ENCODE assay signal across 15 cellular contexts in the genomic region with DNA sequence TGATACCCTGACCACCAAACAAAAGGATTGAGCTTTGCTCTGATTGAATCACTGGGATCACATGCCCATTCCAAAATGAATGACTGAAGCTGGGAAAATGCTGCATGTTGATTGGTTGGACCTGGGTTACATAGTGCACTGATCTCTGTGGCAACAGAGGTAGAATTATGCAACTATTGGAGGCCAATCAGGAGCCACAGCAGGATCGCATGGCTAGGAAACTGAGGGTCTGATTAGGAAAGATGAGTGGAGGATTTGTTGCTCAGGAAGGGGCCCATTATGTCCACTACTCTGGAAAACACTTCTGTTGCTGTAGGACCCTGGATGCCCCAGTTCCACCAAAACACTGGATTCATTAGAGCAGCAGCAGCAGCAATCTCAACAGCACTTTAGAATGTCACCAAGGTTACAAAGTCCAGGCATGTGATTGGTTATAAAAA. TPM values are rescaled to one million over a fixed set of nuclear protein-coding genes. Genes with fewer than 3 reads are reported as not detected.
A peak's percentile ranks its signal among the peaks of the same experiment; 100 is the strongest.
DNase-seq lines count a peak whose midpoint lies in the region; ATAC-seq, FAIRE-seq and TF ChIP-seq lines count a peak whose summit lies in the region.
"Had no signal": no experiment of that assay in that cellular context is flagged by ENCODE, and none has a peak within 500 bp of the region (broad histone marks: within the 10 kb centered on the region; RNA-seq: fewer than 3 reads in every experiment).

No MANE protein-coding gene starts in this region.

- peaks cover 5% of the 10 kb centered on the region for H3K36me3 Mint-ChIP-seq in glutamatergic neuron (ENCODE audit: unreplicated experiment)
- H3K36me3 Mint-ChIP-seq: activated naive CD8-positive, alpha-beta T cell treated with anti-CD3 and anti-CD28 coated beads, Interleukin-2, amount 10 ng/mL, durations not matched to agents 7 days and 5 days; CD8-positive, alpha-beta memory T cell had no signal

- no peaks in the 10 kb centered on the region for H3K9me3 Mint-ChIP-seq in glutamatergic neuron (ENCODE audit: unreplicated experiment)
- H3K9me3 Mint-ChIP-seq: activated naive CD8-positive, alpha-beta T cell treated with anti-CD3 and anti-CD28 coated beads, Interleukin-2, amount 10 ng/mL, durations not matched to agents 7 days and 5 days had no signal

- H3K4me1 Mint-ChIP-seq in glutamatergic neuron (ENCODE audit: low read depth, unreplicated experiment): peaks cover 15% of the 10 kb centered on the region
- H3K4me1 Mint-ChIP-seq: activated naive CD8-positive, alpha-beta T cell treated with anti-CD3 and anti-CD28 coated beads, Interleukin-2, amount 10 ng/mL, durations not matched to agents 7 days and 5 days; CD8-positive, alpha-beta memory T cell had no signal

- intact Hi-C loops in ascending aorta (cut with DNase I): no loop called here

- no peaks in the 10 kb centered on the region for H3K36me3 ChIP-seq in BE2C
- H3K36me3 ChIP-seq in ascending aorta: no peaks in the 10 kb centered on the region
- H3K36me3 ChIP-seq: neutrophil, tibial artery had no signal

- ATAC-seq in GM21576 (IDR thresholded peaks at IDR 0.05; ENCODE audit: unreplicated experiment): no peak

- H3K9me3 ChIP-seq in BE2C (no peaks in the 10 kb centered on the region), ascending aorta (no peaks in the 10 kb centered on the region)
- H3K9me3 ChIP-seq: neutrophil, tibial artery had no signal

- TF ChIP-seq CTCF in BE2C (IDR thresholded peaks at IDR 0.05; ENCODE audit: low read depth, low read length) (no peak), glutamatergic neuron (IDR thresholded peaks at IDR 0.05; ENCODE audit: partially characterized antibody, unreplicated experiment) (no peak), ascending aorta (IDR thresholded peaks at IDR 0.05) (no peak)

- H3K4me1 ChIP-seq in BE2C (peaks cover 14% of the 10 kb centered on the region), ascending aorta (no peaks in the 10 kb centered on the region)
- H3K4me1 ChIP-seq: tibial artery had no signal

- no peak overlapping the region for H3K4me3 ChIP-seq in BE2C (ENCODE audit: low read depth, low read length)
- H3K4me3 ChIP-seq in ascending aorta: no peak overlapping the region
- H3K4me3 ChIP-seq: tibial artery had no signal

- H3K4me3 Mint-ChIP-seq in glutamatergic neuron (ENCODE audit: unreplicated experiment): peak overlapping the region; percentile 67
- H3K4me3 Mint-ChIP-seq: activated naive CD8-positive, alpha-beta T cell treated with anti-CD3 and anti-CD28 coated beads, Interleukin-2, amount 10 ng/mL, durations not matched to agents 7 days and 5 days; CD8-positive, alpha-beta memory T cell had no signal

- FAIRE-seq in GM12891 (lab: Jason Lieb, UNC): no peak
- FAIRE-seq: GM12892, keratinocyte had no signal

- no peak for TF ChIP-seq POLR2A in GM12891 (IDR thresholded peaks at IDR 0.05; ENCODE audit: low read depth, low read length)

- H3K27ac ChIP-seq in ascending aorta: no peak overlapping the region
- H3K27ac ChIP-seq: neutrophil, tibial artery had no signal

- peak overlapping the region; percentile 99 for H3K27ac Mint-ChIP-seq in glutamatergic neuron (ENCODE audit: unreplicated experiment)
- H3K27ac Mint-ChIP-seq: activated naive CD8-positive, alpha-beta T cell treated with anti-CD3 and anti-CD28 coated beads, Interleukin-2, amount 10 ng/mL, durations not matched to agents 7 days and 5 days; CD8-positive, alpha-beta memory T cell had no signal

- H3K27me3 ChIP-seq in BE2C: no peaks in the 10 kb centered on the region
- no peaks in the 10 kb centered on the region for H3K27me3 ChIP-seq in ascending aorta
- H3K27me3 ChIP-seq: neutrophil, tibial artery had no signal

- no peaks in the 10 kb centered on the region for H3K27me3 Mint-ChIP-seq in glutamatergic neuron (ENCODE audit: unreplicated experiment)
- H3K27me3 Mint-ChIP-seq: activated naive CD8-positive, alpha-beta T cell treated with anti-CD3 and anti-CD28 coated beads, Interleukin-2, amount 10 ng/mL, durations not matched to agents 7 days and 5 days had no signal

- peak; percentile 56 for DNase-seq in BE2C
- peak; percentile 62 for DNase-seq in NCI-H1417 treated with DMSO at 0.1 percent for 48 hours (lab: John Stamatoyannopoulos, UW)
- DNase-seq in NCI-H510A treated with DMSO at 0.1 percent for 48 hours (lab: John Stamatoyannopoulos, UW): peak; percentile 73
- DNase-seq in glutamatergic neuron: no peak
- DNase-seq in HK-2 (ENCODE audit: unreplicated experiment): no peak
- DNase-seq in GM12891 (ENCODE audit: insufficient read length, low spot score): no peak
- DNase-seq in ascending aorta (ENCODE audit: low spot score in 2 of 2): no peak
- DNase-seq: activated CD4-positive, alpha-beta T cell treated with anti-CD3 and anti-CD28 coated beads for 48 hours; activated naive CD8-positive, alpha-beta T cell treated with anti-CD3 and anti-CD28 coated beads, Interleukin-2, amount 10 ng/mL, durations not matched to agents 7 days and 5 days; CD8-positive, alpha-beta memory T cell; tibial artery had no signal

TF ChIP-seq in GM12891, 5 proteins besides CTCF, POLR2A, EP300 and RAD21:
- TF ChIP-seq PAX5 (IDR thresholded peaks at IDR 0.05; ENCODE audit: insufficient read depth, low read length, severe bottlenecking) (no peak), POU2F2 (IDR thresholded peaks at IDR 0.05; ENCODE audit: low read depth, low read length) (no peak), SPI1 (IDR thresholded peaks at IDR 0.05; ENCODE audit: low read depth, low read length) (no peak), POLR2AphosphoS5 (IDR thresholded peaks at IDR 0.05; ENCODE audit: low read depth, low read length) (no peak), TAF1 (IDR thresholded peaks at IDR 0.05; ENCODE audit: low read depth, low read length) (no peak)

RNA-seq across cellular contexts. Expression of a gene that starts 25.9 kb away (rescaled TPM):
- polyA plus RNA-seq in BE2C (2012; ENCODE audit: insufficient read depth, insufficient read length, low read depth): 4.8 TPM
- total RNA-seq in glutamatergic neuron (ENCODE audit: unreplicated experiment) (2.1 TPM), ascending aorta (0.21 TPM)
- 16.4 TPM for polyA plus RNA-seq in GM12891 (2012; ENCODE audit: low read depth, missing spikeins)

Comparison
In these comparisons a context has a peak if more than half of its experiments do, and no peak if none do; other contexts are left out.
1. DNase-seq: peak in BE2C (single experiment), NCI-H1417 treated with DMSO at 0.1 percent for 48 hours (single experiment) and NCI-H510A treated with DMSO at 0.1 percent for 48 hours (single experiment); none in glutamatergic neuron (single experiment), HK-2 (single experiment), GM12891 (single experiment) and ascending aorta (0 of 2).